1 cellular context compared by ENCODE assay signal in the genomic region with DNA sequence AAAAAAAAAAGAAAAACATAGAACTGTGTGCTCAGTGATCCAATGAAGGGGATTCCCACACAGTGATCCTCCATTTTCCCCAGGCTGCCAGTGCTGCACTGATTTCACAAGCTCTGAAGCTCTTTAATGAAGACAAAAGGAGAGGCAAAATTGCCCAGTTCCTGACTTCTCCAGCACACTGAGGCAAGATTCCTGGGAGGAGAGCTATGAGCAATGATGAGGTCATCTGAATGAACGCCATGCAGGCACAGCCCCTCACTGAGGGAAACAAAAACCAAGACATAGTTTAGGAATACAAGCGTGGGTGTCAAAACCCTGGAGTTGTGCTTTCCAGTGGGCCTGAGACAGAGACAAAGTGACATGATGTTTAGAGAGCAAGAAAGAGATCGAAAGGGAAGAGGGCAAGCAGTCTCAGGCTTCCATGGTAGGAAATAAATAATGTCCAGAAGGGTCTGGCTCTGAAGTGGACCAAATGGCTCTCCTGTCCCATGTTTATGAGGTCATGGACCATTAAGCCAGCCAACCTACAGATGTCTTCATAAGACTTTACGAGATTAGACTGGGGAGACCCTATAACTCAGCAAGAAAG.
A peak's percentile ranks its signal among the peaks of the same experiment; 100 is the strongest.
TF ChIP-seq lines count a peak whose summit lies in the region.

No MANE protein-coding gene starts in this region.

TF ChIP-seq in endothelial cell of umbilical vein, 7 proteins besides CTCF, POLR2A, EP300 and RAD21:
- TF ChIP-seq EZH2 (IDR thresholded peaks at IDR 0.05; ENCODE audit: borderline replicate concordance, low read depth, low read length, severe bottlenecking): no peak
- no peak for TF ChIP-seq MAX (IDR thresholded peaks at IDR 0.05; ENCODE audit: insufficient read depth, insufficient read length)
- TF ChIP-seq JUN (IDR thresholded peaks at IDR 0.05; ENCODE audit: borderline replicate concordance, insufficient read depth, insufficient read length, low read depth): peak; percentile 85
- TF ChIP-seq MYC (IDR thresholded peaks at IDR 0.05; ENCODE audit: low read depth, low read length): no peak
- TF ChIP-seq POLR2AphosphoS5 (IDR thresholded peaks at IDR 0.05; ENCODE audit: insufficient read depth, low read depth, low read length): peak; percentile 38
- TF ChIP-seq GATA2 (IDR thresholded peaks at IDR 0.05; ENCODE audit: insufficient read depth, insufficient read length, low read depth, low read length): no peak
- peak; percentile 86 for TF ChIP-seq FOS (IDR thresholded peaks at IDR 0.05; ENCODE audit: borderline replicate concordance, insufficient read depth, low read length)
